In the genomic region with DNA sequence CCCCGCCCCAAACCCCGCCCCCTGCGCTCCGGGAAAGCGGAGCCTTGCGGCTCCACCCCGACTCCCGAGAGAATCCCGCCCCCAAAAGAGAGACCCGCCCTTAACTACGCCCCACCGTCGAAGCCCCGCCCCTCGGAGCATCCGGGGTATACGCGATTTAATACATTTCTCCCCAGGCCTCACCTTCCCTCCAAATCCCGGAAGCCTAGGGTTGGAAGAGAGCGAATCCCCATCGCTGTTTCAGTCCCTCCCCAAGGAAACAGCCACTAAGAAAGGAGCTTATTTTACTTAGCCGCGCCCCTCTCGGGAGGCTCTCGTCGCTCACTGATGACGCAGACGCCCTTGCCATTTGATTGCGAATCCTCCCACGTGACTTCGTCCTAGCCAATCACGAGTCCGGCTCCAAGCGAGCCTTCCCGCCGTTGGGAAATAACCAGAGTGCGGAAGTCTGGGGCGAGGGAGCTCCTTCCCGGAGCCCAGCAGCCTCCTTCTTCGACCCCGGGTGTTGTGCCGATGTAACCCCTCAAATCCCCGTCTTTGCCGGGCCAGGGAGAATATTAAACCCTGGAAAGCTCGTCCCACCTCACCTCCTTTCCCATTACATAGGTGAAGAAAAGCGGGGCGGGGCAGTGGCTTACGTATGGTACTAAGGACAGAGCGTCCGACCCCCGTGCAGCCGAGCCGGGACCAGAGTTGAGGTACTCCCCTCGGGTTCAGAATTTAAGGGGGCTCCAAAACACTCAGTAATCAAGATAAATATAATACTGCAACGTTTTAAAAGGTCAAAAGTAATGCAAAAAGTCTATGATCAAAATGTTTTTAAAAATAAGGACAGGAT, we compare ENCODE assay signal across 1 cellular context.
TF ChIP-seq lines count a peak whose summit lies in the region.

No MANE protein-coding gene starts in this region.

TF ChIP-seq in K562, 482 proteins besides CTCF, POLR2A, EP300 and RAD21 (continued from another document and continues in another):
- 0 out of 2 replicates have a peak, but pooled peaks have one; percentile 16 for TF ChIP-seq HMGXB4 (CRISPR knock-in tag; IDR thresholded peaks at IDR 0.05)
- peak; percentile 95 for TF ChIP-seq RBFOX2 (IDR thresholded peaks at IDR 0.05; ENCODE audit: low read depth, low read length)
- TF ChIP-seq PHF20 (IDR thresholded peaks at IDR 0.05; ENCODE audit: partially characterized antibody) = peak; percentile 90
- TF ChIP-seq ESRRB (CRISPR knock-in tag; IDR thresholded peaks at IDR 0.05; ENCODE audit: borderline replicate concordance) = no peak
- no peak for TF ChIP-seq HES1 (IDR thresholded peaks at IDR 0.05; ENCODE audit: low read depth)
- TF ChIP-seq FOS (IDR thresholded peaks at IDR 0.05; ENCODE audit: extremely low read depth, insufficient read length) = peak; percentile 82
- no peak for TF ChIP-seq KDM1A (IDR thresholded peaks at IDR 0.05)
- no peak for TF ChIP-seq ZNF384 (IDR thresholded peaks at IDR 0.05; ENCODE audit: low read depth, low read length)
- TF ChIP-seq NR4A1 (CRISPR knock-in tag; IDR thresholded peaks at IDR 0.05) = 0 out of 2 replicates have a peak, but pooled peaks have one; percentile 74
- 0 out of 2 replicates have a peak, but pooled peaks have one; percentile 48 for TF ChIP-seq NR4A1 (tag; IDR thresholded peaks at IDR 0.05)
- TF ChIP-seq RBM34 (IDR thresholded peaks at IDR 0.05; ENCODE audit: borderline replicate concordance, insufficient read depth, low read length) = no peak
- TF ChIP-seq, protein P1, sequence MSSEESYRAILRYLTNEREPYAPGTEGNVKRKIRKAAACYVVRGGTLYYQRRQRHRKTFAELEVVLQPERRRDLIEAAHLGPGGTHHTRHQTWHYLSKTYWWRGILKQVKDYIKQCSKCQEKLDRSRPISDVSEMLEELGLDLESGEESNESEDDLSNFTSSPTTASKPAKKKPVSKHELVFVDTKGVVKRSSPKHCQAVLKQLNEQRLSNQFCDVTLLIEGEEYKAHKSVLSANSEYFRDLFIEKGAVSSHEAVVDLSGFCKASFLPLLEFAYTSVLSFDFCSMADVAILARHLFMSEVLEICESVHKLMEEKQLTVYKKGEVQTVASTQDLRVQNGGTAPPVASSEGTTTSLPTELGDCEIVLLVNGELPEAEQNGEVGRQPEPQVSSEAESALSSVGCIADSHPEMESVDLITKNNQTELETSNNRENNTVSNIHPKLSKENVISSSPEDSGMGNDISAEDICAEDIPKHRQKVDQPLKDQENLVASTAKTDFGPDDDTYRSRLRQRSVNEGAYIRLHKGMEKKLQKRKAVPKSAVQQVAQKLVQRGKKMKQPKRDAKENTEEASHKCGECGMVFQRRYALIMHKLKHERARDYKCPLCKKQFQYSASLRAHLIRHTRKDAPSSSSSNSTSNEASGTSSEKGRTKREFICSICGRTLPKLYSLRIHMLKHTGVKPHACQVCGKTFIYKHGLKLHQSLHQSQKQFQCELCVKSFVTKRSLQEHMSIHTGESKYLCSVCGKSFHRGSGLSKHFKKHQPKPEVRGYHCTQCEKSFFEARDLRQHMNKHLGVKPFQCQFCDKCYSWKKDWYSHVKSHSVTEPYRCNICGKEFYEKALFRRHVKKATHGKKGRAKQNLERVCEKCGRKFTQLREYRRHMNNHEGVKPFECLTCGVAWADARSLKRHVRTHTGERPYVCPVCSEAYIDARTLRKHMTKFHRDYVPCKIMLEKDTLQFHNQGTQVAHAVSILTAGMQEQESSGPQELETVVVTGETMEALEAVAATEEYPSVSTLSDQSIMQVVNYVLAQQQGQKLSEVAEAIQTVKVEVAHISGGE (CRISPR knock-in tag; IDR thresholded peaks at IDR 0.05) = no peak
- TF ChIP-seq E2F4 (CRISPR knock-in tag; IDR thresholded peaks at IDR 0.05; ENCODE audit: low read depth) = peak; percentile 96
- no peak for TF ChIP-seq EZH2 (IDR thresholded peaks at IDR 0.05; ENCODE audit: borderline replicate concordance, low read depth, low read length)
- TF ChIP-seq, protein P2, sequence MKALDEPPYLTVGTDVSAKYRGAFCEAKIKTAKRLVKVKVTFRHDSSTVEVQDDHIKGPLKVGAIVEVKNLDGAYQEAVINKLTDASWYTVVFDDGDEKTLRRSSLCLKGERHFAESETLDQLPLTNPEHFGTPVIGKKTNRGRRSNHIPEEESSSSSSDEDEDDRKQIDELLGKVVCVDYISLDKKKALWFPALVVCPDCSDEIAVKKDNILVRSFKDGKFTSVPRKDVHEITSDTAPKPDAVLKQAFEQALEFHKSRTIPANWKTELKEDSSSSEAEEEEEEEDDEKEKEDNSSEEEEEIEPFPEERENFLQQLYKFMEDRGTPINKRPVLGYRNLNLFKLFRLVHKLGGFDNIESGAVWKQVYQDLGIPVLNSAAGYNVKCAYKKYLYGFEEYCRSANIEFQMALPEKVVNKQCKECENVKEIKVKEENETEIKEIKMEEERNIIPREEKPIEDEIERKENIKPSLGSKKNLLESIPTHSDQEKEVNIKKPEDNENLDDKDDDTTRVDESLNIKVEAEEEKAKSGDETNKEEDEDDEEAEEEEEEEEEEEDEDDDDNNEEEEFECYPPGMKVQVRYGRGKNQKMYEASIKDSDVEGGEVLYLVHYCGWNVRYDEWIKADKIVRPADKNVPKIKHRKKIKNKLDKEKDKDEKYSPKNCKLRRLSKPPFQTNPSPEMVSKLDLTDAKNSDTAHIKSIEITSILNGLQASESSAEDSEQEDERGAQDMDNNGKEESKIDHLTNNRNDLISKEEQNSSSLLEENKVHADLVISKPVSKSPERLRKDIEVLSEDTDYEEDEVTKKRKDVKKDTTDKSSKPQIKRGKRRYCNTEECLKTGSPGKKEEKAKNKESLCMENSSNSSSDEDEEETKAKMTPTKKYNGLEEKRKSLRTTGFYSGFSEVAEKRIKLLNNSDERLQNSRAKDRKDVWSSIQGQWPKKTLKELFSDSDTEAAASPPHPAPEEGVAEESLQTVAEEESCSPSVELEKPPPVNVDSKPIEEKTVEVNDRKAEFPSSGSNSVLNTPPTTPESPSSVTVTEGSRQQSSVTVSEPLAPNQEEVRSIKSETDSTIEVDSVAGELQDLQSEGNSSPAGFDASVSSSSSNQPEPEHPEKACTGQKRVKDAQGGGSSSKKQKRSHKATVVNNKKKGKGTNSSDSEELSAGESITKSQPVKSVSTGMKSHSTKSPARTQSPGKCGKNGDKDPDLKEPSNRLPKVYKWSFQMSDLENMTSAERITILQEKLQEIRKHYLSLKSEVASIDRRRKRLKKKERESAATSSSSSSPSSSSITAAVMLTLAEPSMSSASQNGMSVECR (CRISPR knock-in tag; IDR thresholded peaks at IDR 0.05) = peak; percentile 27; the same call in 1 of the 2 replicates
- no peak for TF ChIP-seq MTF1 (CRISPR knock-in tag; IDR thresholded peaks at IDR 0.05; ENCODE audit: borderline replicate concordance)
- TF ChIP-seq GATAD2A (IDR thresholded peaks at IDR 0.05) = no peak
- TF ChIP-seq PTBP1 (IDR thresholded peaks at IDR 0.05; ENCODE audit: low read depth, low read length) = no peak
- no peak for TF ChIP-seq HMBOX1 (IDR thresholded peaks at IDR 0.05)
- TF ChIP-seq BRD4 (IDR thresholded peaks at IDR 0.05) = peak; percentile 19; the same call in 1 of the 2 replicates
- no peak for TF ChIP-seq ZZZ3 (IDR thresholded peaks at IDR 0.05)
- no peak for TF ChIP-seq CCNT2 (IDR thresholded peaks at IDR 0.05; ENCODE audit: borderline replicate concordance, extremely low read depth, insufficient read length, low read depth, low read length)
- peak; percentile 89 for TF ChIP-seq CBFA2T2 (conservative IDR thresholded peaks at IDR 0.05)
- TF ChIP-seq SP2 (IDR thresholded peaks at IDR 0.05; ENCODE audit: extremely low read depth, low read depth, low read length, poor library complexity, severe bottlenecking) = peak; percentile 18
- no peak for TF ChIP-seq ZFP30 (CRISPR knock-in tag; IDR thresholded peaks at IDR 0.05; ENCODE audit: borderline replicate concordance)
- TF ChIP-seq POLR2B (IDR thresholded peaks at IDR 0.05; ENCODE audit: low read depth, partially characterized antibody) = peak; percentile 97
- peak in 1 of 2 experiments; percentile 86; a peak in 2 of 4 replicates for TF ChIP-seq TBL1XR1 (IDR thresholded peaks at IDR 0.05; ENCODE audit: low read length in 2 of 2)
- no peak for TF ChIP-seq ZNF551 (CRISPR knock-in tag; IDR thresholded peaks at IDR 0.05)
- peak; percentile 71; the same call in 1 of the 2 replicates for TF ChIP-seq ZNF561 (CRISPR knock-in tag; conservative IDR thresholded peaks at IDR 0.05)
- peak; percentile 88 for TF ChIP-seq TBP (optimal IDR thresholded peaks at IDR 0.05; ENCODE audit: low read depth, low read length)
- no peak for TF ChIP-seq SRF (CRISPR knock-in tag; IDR thresholded peaks at IDR 0.05)
- TF ChIP-seq, protein P3, sequence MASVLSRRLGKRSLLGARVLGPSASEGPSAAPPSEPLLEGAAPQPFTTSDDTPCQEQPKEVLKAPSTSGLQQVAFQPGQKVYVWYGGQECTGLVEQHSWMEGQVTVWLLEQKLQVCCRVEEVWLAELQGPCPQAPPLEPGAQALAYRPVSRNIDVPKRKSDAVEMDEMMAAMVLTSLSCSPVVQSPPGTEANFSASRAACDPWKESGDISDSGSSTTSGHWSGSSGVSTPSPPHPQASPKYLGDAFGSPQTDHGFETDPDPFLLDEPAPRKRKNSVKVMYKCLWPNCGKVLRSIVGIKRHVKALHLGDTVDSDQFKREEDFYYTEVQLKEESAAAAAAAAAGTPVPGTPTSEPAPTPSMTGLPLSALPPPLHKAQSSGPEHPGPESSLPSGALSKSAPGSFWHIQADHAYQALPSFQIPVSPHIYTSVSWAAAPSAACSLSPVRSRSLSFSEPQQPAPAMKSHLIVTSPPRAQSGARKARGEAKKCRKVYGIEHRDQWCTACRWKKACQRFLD (CRISPR knock-in tag; IDR thresholded peaks at IDR 0.05) = peak; percentile 86; the same call in 1 of the 2 replicates
- no peak for TF ChIP-seq LARP7 (IDR thresholded peaks at IDR 0.05)
- TF ChIP-seq DEAF1 (CRISPR knock-in tag; IDR thresholded peaks at IDR 0.05) = 0 out of 2 replicates have a peak, but pooled peaks have one; percentile 19
- TF ChIP-seq ZNF174 (CRISPR knock-in tag; IDR thresholded peaks at IDR 0.05) = no peak
- no peak for TF ChIP-seq ZNF778 (CRISPR knock-in tag; IDR thresholded peaks at IDR 0.05)
- TF ChIP-seq MXD1 (CRISPR knock-in tag; IDR thresholded peaks at IDR 0.05; ENCODE audit: borderline replicate concordance, poor library complexity, severe bottlenecking) = no peak
- no peak for TF ChIP-seq FOXA1 (IDR thresholded peaks at IDR 0.05; ENCODE audit: borderline replicate concordance)
- peak; percentile 88 for TF ChIP-seq L3MBTL2 (IDR thresholded peaks at IDR 0.05)
- no peak for TF ChIP-seq TCF3 (CRISPR knock-in tag; IDR thresholded peaks at IDR 0.05)
- no peak for TF ChIP-seq PRPF4 (IDR thresholded peaks at IDR 0.05; ENCODE audit: insufficient read depth, low read depth, low read length, poor library complexity, severe bottlenecking)
- no peak for TF ChIP-seq ZKSCAN1 (IDR thresholded peaks at IDR 0.05; ENCODE audit: low read depth, low read length)
- no peak for TF ChIP-seq ZNF41 (CRISPR knock-in tag; conservative IDR thresholded peaks at IDR 0.05)
- TF ChIP-seq CHCHD3 (CRISPR knock-in tag; IDR thresholded peaks at IDR 0.05) = no peak
- no peak for TF ChIP-seq TCFL5 (CRISPR knock-in tag; conservative IDR thresholded peaks at IDR 0.05)
